24 cellular contexts compared by ENCODE assay signal in genomic region chr11:112554586-112554985, GRCh38.
"Had no signal": no experiment of that assay in that cellular context is flagged by ENCODE, and none has a peak within 500 bp of the region (broad histone marks: within the 10 kb centered on the region; RNA-seq: fewer than 3 reads in every experiment).

No MANE protein-coding gene starts in this region.

- H3K4me1 ChIP-seq: adrenal gland had no signal

- H3K9me3 ChIP-seq: adrenal gland, ascending aorta, esophagus squamous epithelium, heart right ventricle, thoracic aorta had no signal

- H3K27me3 ChIP-seq: adrenal gland, ascending aorta, esophagus squamous epithelium had no signal

- DNase-seq: activated CD4-positive, alpha-beta T cell treated with anti-CD3 and anti-CD28 coated beads for 1 hour; activated CD4-positive, alpha-beta T cell treated with anti-CD3 and anti-CD28 coated beads, Interleukin-2, amount 50 U/mL, for 4 hours; activated CD8-positive, alpha-beta memory T cell treated with anti-CD3 and anti-CD28 coated beads for 24 hours; activated CD8-positive, alpha-beta memory T cell treated with anti-CD3 and anti-CD28 coated beads, Interleukin-2, amount 50 U/mL, for 4 hours; activated naive CD4-positive, alpha-beta T cell; activated T-cell treated with anti-CD3 and anti-CD28 coated beads, Interleukin-2, amount 50 U/mL, for 4 hours; adrenal gland; esophagus squamous epithelium; heart right ventricle; left colon; occipital lobe; posterior cingulate gyrus; stimulated activated CD4-positive, alpha-beta T cell treated with anti-CD3 and anti-CD28 coated beads, Interleukin-15, amount 100 ng/mL, for 24 hours; stimulated activated naive B cell treated with anti-CD40 and anti-IgM and Interleukin-4, amounts not matched to agents 10 μg/mL and 1 μg/mL and 100 μg/mL, for 72 hours; T-cell; WERI-Rb-1 had no signal

- H3K27ac Mint-ChIP-seq: activated naive CD8-positive, alpha-beta T cell; activated T-helper 2 cell treated with anti-CD3 and anti-CD28 coated beads, Interferon-gamma antibody, Interleukin-2, Interleukin-4, amounts not matched to agents 10 μg/mL and 5 μg/mL and 100 μg/mL, durations not matched to agents 14 hours and 24 hours and 36 hours; memory B cell; stimulated activated naive B cell treated with anti-CD40 and anti-IgM and Interleukin-4, amounts not matched to agents 10 μg/mL and 1 μg/mL and 100 μg/mL, for 72 hours; T-cell; type B pancreatic cell had no signal

- H3K4me2 ChIP-seq: smooth muscle cell had no signal

- ATAC-seq: left colon; stimulated activated naive B cell treated with anti-CD40 and anti-IgM and Interleukin-4, amounts not matched to agents 10 μg/mL and 1 μg/mL and 100 μg/mL, for 72 hours had no signal

- H3K4me3 ChIP-seq: adrenal gland, ascending aorta, coronary artery, esophagus squamous epithelium, heart right ventricle, smooth muscle cell, thoracic aorta had no signal

- H3K36me3 Mint-ChIP-seq: activated naive CD8-positive, alpha-beta T cell; memory B cell; stimulated activated naive B cell treated with anti-CD40 and anti-IgM and Interleukin-4, amounts not matched to agents 10 μg/mL and 1 μg/mL and 100 μg/mL, for 72 hours; T-cell; type B pancreatic cell had no signal

- H3K36me3 ChIP-seq: adrenal gland, ascending aorta, esophagus squamous epithelium, heart right ventricle, thoracic aorta, WERI-Rb-1 had no signal

- H3K4me3 Mint-ChIP-seq: activated naive CD8-positive, alpha-beta T cell; activated T-cell treated with anti-CD3 and anti-CD28 coated beads, Interleukin-2, amount 50 U/mL, for 4 hours; memory B cell; stimulated activated naive B cell treated with anti-CD40 and anti-IgM and Interleukin-4, amounts not matched to agents 10 μg/mL and 1 μg/mL and 100 μg/mL, for 72 hours; T-cell; type B pancreatic cell had no signal

- H3K4me1 Mint-ChIP-seq: stimulated activated naive B cell treated with anti-CD40 and anti-IgM and Interleukin-4, amounts not matched to agents 10 μg/mL and 1 μg/mL and 100 μg/mL, for 72 hours had no signal

- H3K27ac ChIP-seq: adrenal gland, ascending aorta, coronary artery, esophagus squamous epithelium, heart right ventricle, thoracic aorta, WERI-Rb-1 had no signal

- H3K9me3 Mint-ChIP-seq: activated T-cell treated with anti-CD3 and anti-CD28 coated beads, Interleukin-2, amount 50 U/mL, for 4 hours; activated T-helper 2 cell treated with anti-CD3 and anti-CD28 coated beads, Interferon-gamma antibody, Interleukin-2, Interleukin-4, amounts not matched to agents 10 μg/mL and 5 μg/mL and 100 μg/mL, durations not matched to agents 14 hours and 24 hours and 36 hours; memory B cell; stimulated activated naive B cell treated with anti-CD40 and anti-IgM and Interleukin-4, amounts not matched to agents 10 μg/mL and 1 μg/mL and 100 μg/mL, for 72 hours; T-cell had no signal

- H3K27me3 Mint-ChIP-seq: activated naive CD8-positive, alpha-beta T cell had no signal
